1 cellular context compared by ENCODE assay signal in the genomic region with DNA sequence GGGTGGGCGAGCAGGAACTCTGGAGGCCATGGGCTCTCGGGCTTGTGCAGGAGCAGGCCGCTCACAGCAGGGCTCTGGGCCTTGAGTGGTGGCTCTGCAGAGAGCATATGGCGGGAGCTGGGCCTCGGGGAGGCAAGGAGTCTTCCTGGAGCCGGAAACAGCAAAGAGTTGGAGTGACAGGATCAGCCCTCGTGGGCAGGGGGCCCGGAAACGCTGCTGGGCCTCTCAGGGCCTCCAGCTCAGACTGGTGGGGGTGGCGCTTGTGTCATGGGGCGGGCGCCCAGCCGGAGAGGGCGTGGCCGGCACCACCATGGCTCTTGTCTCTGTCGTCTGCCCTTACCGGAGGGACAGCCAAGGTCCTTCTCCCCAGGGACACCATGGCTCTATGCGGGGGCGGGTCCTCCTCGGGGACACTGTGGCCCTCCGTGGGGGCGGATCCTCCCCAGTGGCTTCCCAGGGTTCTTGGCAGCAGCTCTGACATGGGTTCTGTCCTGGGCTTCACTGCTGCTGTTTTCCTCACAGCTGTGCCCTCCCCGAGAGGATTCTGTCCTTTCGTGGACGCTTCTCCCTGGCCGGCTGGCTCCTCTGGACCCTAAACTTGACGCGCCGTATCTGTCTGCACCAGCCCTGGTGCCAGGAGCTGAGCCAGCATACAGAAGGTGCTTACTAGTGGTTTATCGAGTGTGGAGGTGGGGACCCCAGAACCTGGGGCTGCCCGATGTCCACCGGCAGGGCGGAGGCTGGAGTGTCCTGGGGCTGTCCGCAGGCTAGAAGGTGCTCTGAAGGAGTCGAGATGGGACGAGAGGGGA.
A peak's percentile ranks its signal among the peaks of the same experiment; 100 is the strongest.
TF ChIP-seq lines count a peak whose summit lies in the region.

No MANE protein-coding gene starts in this region.

TF ChIP-seq in HEK293, 187 proteins besides CTCF, POLR2A, EP300 and RAD21 (continued from another document and continues in another):
- TF ChIP-seq, protein P1, sequence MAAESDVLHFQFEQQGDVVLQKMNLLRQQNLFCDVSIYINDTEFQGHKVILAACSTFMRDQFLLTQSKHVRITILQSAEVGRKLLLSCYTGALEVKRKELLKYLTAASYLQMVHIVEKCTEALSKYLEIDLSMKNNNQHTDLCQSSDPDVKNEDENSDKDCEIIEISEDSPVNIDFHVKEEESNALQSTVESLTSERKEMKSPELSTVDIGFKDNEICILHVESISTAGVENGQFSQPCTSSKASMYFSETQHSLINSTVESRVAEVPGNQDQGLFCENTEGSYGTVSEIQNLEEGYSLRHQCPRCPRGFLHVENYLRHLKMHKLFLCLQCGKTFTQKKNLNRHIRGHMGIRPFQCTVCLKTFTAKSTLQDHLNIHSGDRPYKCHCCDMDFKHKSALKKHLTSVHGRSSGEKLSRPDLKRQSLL (tag by site-specific recombination; IDR thresholded peaks at IDR 0.05), result peak; percentile 70; the same call in 1 of the 2 replicates
- TF ChIP-seq SP2 (tag by site-specific recombination; IDR thresholded peaks at IDR 0.05) (peak; percentile 93), ZBTB20 (tag by site-specific recombination; IDR thresholded peaks at IDR 0.05) (no peak), GLI4 (tag by site-specific recombination; IDR thresholded peaks at IDR 0.05) (0 out of 2 replicates have a peak, but pooled peaks have one; percentile 10), MEIS1 (CRISPR knock-in tag; IDR thresholded peaks at IDR 0.05; ENCODE audit: borderline replicate concordance) (no peak), ZNF76 (tag by site-specific recombination; IDR thresholded peaks at IDR 0.05; ENCODE audit: borderline replicate concordance, low read depth) (no peak), ZNF214 (tag by site-specific recombination; IDR thresholded peaks at IDR 0.05; ENCODE audit: borderline replicate concordance) (no peak), ZNF324 (tag by site-specific recombination; IDR thresholded peaks at IDR 0.05) (no peak), ZIC2 (tag by site-specific recombination; IDR thresholded peaks at IDR 0.05) (peak; percentile 96), SETDB1 (IDR thresholded peaks at IDR 0.05; ENCODE audit: insufficient read length, low read length) (no peak), ZNF791 (tag by site-specific recombination; IDR thresholded peaks at IDR 0.05) (no peak), ZNF274 (IDR thresholded peaks at IDR 0.05; ENCODE audit: low read length) (no peak), ZNF274 (tag by site-specific recombination; IDR thresholded peaks at IDR 0.05; ENCODE audit: borderline replicate concordance) (no peak), ZNF140 (tag by site-specific recombination; IDR thresholded peaks at IDR 0.05) (no peak), KLF8 (tag by site-specific recombination; IDR thresholded peaks at IDR 0.05) (no peak), ZNF654 (tag by site-specific recombination; IDR thresholded peaks at IDR 0.05; ENCODE audit: low read depth) (no peak), ZBTB21 (tag by site-specific recombination; IDR thresholded peaks at IDR 0.05) (no peak), BCL11B (tag by site-specific recombination; IDR thresholded peaks at IDR 0.05; ENCODE audit: low read depth) (no peak), TCF7L2 (IDR thresholded peaks at IDR 0.05; ENCODE audit: borderline replicate concordance, low read depth, low read length) (no peak), GLIS1 (tag by site-specific recombination; IDR thresholded peaks at IDR 0.05) (peak; percentile 88), SP3 (tag by site-specific recombination; IDR thresholded peaks at IDR 0.05) (peak; percentile 54; the same call in 1 of the 2 replicates), ZNF514 (tag by site-specific recombination; IDR thresholded peaks at IDR 0.05) (no peak), ZNF600 (tag by site-specific recombination; IDR thresholded peaks at IDR 0.05) (peak; percentile 90), ZFP37 (tag by site-specific recombination; IDR thresholded peaks at IDR 0.05) (no peak), ZNF114 (tag by site-specific recombination; IDR thresholded peaks at IDR 0.05) (no peak), ZFP69B (tag by site-specific recombination; IDR thresholded peaks at IDR 0.05) (peak; percentile 50; the same call in 1 of the 2 replicates), HOXC10 (CRISPR knock-in tag; IDR thresholded peaks at IDR 0.05) (no peak), ZNF777 (tag by site-specific recombination; IDR thresholded peaks at IDR 0.05; ENCODE audit: borderline replicate concordance) (no peak)
- TF ChIP-seq, protein P2, sequence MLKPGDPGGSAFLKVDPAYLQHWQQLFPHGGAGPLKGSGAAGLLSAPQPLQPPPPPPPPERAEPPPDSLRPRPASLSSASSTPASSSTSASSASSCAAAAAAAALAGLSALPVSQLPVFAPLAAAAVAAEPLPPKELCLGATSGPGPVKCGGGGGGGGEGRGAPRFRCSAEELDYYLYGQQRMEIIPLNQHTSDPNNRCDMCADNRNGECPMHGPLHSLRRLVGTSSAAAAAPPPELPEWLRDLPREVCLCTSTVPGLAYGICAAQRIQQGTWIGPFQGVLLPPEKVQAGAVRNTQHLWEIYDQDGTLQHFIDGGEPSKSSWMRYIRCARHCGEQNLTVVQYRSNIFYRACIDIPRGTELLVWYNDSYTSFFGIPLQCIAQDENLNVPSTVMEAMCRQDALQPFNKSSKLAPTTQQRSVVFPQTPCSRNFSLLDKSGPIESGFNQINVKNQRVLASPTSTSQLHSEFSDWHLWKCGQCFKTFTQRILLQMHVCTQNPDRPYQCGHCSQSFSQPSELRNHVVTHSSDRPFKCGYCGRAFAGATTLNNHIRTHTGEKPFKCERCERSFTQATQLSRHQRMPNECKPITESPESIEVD (tag by site-specific recombination; IDR thresholded peaks at IDR 0.05), result no peak
- TF ChIP-seq, protein P3, sequence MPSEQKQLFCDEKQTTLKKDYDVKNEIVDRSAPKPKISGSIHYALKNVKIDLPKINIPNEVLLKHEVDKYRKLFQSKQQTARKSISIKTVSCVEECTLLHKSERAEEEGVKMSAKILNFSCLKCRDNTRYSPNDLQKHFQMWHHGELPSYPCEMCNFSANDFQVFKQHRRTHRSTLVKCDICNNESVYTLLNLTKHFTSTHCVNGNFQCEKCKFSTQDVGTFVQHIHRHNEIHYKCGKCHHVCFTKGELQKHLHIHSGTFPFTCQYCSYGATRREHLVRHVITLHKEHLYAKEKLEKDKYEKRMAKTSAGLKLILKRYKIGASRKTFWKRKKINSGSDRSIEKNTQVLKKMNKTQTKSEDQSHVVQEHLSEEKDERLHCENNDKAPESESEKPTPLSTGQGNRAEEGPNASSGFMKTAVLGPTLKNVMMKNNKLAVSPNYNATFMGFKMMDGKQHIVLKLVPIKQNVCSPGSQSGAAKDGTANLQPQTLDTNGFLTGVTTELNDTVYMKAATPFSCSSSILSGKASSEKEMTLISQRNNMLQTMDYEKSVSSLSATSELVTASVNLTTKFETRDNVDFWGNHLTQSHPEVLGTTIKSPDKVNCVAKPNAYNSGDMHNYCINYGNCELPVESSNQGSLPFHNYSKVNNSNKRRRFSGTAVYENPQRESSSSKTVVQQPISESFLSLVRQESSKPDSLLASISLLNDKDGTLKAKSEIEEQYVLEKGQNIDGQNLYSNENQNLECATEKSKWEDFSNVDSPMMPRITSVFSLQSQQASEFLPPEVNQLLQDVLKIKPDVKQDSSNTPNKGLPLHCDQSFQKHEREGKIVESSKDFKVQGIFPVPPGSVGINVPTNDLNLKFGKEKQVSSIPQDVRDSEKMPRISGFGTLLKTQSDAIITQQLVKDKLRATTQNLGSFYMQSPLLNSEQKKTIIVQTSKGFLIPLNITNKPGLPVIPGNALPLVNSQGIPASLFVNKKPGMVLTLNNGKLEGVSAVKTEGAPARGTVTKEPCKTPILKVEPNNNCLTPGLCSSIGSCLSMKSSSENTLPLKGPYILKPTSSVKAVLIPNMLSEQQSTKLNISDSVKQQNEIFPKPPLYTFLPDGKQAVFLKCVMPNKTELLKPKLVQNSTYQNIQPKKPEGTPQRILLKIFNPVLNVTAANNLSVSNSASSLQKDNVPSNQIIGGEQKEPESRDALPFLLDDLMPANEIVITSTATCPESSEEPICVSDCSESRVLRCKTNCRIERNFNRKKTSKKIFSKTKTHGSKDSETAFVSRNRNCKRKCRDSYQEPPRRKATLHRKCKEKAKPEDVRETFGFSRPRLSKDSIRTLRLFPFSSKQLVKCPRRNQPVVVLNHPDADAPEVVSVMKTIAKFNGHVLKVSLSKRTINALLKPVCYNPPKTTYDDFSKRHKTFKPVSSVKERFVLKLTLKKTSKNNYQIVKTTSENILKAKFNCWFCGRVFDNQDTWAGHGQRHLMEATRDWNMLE (tag by site-specific recombination; conservative IDR thresholded peaks at IDR 0.05; ENCODE audit: low read depth), result no peak
- TF ChIP-seq, protein P4, sequence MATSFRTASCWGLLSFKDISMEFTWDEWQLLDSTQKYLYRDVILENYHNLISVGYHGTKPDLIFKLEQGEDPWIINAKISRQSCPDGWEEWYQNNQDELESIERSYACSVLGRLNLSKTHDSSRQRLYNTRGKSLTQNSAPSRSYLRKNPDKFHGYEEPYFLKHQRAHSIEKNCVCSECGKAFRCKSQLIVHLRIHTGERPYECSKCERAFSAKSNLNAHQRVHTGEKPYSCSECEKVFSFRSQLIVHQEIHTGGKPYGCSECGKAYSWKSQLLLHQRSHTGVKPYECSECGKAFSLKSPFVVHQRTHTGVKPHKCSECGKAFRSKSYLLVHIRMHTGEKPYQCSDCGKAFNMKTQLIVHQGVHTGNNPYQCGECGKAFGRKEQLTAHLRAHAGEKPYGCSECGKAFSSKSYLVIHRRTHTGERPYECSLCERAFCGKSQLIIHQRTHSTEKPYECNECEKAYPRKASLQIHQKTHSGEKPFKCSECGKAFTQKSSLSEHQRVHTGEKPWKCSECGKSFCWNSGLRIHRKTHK (tag by site-specific recombination; IDR thresholded peaks at IDR 0.05), result no peak
- TF ChIP-seq, protein P5, sequence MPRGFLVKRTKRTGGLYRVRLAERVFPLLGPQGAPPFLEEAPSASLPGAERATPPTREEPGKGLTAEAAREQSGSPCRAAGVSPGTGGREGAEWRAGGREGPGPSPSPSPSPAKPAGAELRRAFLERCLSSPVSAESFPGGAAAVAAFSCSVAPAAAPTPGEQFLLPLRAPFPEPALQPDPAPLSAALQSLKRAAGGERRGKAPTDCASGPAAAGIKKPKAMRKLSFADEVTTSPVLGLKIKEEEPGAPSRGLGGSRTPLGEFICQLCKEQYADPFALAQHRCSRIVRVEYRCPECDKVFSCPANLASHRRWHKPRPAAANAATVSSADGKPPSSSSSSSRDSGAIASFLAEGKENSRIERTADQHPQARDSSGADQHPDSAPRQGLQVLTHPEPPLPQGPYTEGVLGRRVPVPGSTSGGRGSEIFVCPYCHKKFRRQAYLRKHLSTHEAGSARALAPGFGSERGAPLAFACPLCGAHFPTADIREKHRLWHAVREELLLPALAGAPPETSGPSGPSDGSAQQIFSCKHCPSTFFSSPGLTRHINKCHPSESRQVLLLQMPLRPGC (tag by site-specific recombination; IDR thresholded peaks at IDR 0.05), result no peak
- TF ChIP-seq, protein P6, sequence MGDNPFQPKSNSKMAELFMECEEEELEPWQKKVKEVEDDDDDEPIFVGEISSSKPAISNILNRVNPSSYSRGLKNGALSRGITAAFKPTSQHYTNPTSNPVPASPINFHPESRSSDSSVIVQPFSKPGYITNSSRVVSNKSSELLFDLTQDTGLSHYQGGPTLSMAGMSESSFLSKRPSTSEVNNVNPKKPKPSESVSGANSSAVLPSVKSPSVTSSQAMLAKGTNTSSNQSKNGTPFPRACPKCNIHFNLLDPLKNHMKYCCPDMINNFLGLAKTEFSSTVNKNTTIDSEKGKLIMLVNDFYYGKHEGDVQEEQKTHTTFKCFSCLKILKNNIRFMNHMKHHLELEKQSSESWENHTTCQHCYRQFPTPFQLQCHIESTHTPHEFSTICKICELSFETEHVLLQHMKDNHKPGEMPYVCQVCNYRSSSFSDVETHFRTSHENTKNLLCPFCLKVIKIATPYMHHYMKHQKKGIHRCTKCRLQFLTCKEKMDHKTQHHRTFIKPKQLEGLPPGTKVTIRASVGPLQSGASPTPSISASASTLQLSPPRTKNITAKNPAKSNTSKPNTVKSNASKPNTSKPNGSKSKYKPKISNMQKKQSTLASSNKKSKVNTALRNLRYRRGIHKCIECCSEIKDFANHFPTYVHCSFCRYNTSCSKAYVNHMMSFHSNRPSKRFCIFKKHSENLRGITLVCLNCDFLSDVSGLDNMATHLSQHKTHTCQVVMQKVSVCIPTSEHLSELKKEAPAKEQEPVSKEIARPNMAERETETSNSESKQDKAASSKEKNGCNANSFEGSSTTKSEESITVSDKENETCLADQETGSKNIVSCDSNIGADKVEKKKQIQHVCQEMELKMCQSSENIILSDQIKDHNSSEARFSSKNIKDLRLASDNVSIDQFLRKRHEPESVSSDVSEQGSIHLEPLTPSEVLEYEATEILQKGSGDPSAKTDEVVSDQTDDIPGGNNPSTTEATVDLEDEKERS (tag by site-specific recombination; IDR thresholded peaks at IDR 0.05), result no peak
- TF ChIP-seq, protein P7, sequence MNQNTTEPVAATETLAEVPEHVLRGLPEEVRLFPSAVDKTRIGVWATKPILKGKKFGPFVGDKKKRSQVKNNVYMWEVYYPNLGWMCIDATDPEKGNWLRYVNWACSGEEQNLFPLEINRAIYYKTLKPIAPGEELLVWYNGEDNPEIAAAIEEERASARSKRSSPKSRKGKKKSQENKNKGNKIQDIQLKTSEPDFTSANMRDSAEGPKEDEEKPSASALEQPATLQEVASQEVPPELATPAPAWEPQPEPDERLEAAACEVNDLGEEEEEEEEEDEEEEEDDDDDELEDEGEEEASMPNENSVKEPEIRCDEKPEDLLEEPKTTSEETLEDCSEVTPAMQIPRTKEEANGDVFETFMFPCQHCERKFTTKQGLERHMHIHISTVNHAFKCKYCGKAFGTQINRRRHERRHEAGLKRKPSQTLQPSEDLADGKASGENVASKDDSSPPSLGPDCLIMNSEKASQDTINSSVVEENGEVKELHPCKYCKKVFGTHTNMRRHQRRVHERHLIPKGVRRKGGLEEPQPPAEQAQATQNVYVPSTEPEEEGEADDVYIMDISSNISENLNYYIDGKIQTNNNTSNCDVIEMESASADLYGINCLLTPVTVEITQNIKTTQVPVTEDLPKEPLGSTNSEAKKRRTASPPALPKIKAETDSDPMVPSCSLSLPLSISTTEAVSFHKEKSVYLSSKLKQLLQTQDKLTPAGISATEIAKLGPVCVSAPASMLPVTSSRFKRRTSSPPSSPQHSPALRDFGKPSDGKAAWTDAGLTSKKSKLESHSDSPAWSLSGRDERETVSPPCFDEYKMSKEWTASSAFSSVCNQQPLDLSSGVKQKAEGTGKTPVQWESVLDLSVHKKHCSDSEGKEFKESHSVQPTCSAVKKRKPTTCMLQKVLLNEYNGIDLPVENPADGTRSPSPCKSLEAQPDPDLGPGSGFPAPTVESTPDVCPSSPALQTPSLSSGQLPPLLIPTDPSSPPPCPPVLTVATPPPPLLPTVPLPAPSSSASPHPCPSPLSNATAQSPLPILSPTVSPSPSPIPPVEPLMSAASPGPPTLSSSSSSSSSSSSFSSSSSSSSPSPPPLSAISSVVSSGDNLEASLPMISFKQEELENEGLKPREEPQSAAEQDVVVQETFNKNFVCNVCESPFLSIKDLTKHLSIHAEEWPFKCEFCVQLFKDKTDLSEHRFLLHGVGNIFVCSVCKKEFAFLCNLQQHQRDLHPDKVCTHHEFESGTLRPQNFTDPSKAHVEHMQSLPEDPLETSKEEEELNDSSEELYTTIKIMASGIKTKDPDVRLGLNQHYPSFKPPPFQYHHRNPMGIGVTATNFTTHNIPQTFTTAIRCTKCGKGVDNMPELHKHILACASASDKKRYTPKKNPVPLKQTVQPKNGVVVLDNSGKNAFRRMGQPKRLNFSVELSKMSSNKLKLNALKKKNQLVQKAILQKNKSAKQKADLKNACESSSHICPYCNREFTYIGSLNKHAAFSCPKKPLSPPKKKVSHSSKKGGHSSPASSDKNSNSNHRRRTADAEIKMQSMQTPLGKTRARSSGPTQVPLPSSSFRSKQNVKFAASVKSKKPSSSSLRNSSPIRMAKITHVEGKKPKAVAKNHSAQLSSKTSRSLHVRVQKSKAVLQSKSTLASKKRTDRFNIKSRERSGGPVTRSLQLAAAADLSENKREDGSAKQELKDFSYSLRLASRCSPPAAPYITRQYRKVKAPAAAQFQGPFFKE (tag by site-specific recombination; IDR thresholded peaks at IDR 0.05; ENCODE audit: borderline replicate concordance), result no peak
